Comparison of ENCODE assay signal across 8 cellular contexts in the genomic region with DNA sequence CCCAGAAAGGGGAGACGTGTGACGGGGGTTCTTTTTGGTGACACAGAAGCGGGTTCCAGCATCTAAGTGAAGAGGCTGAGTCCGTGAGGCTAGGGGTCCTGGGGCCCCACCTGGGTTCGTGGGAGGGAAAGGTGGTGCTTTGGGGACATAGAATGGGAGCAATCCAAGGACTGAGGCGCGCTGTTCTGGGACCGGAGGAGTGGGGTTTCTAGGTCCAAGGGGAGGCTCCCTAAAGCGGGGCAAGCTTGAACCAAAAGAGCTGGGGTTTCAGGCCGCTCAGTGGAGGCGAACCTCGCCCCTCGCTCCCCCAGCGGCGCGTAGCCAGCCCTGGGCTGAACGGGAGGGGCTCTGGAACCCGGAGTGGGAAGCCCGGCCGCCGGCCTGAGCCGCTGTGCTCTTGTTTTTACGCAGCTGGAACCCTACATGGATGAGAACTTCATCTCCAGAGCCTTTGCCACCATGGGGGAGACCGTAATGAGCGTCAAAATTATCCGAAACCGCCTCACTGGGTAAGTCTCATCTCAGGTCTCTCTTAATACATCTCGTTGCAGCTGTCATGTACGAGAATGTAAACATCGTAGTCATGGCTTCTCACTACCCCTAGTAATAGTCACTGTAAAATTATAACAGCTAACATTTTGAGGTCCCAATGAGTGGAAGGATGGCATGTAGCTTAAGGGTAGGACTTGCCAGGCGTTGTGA. TPM values are rescaled to one million over a fixed set of nuclear protein-coding genes. Genes with fewer than 3 reads are reported as not detected.
DNase-seq lines count a peak whose midpoint lies in the region; ATAC-seq and TF ChIP-seq lines count a peak whose summit lies in the region.

No MANE protein-coding gene starts in this region.

- no peak for TF ChIP-seq POLR2A in gastroesophageal sphincter (IDR thresholded peaks at IDR 0.05)

- ATAC-seq in gastroesophageal sphincter (peak; percentile 37), HG02678 (IDR thresholded peaks at IDR 0.05; ENCODE audit: unreplicated experiment) (no peak)

- H3K9me3 Mint-ChIP-seq in HFFc6, result no peaks in the 10 kb centered on the region
- H3K9me3 Mint-ChIP-seq in activated naive CD4-positive, alpha-beta T cell treated with anti-CD3 and anti-CD28 coated beads, Interleukin-2, amount 50 U/mL, for 24 hours, result no peaks in the 10 kb centered on the region
- no peaks in the 10 kb centered on the region for H3K9me3 Mint-ChIP-seq in nephron progenitor cell

- H3K27ac Mint-ChIP-seq in HFFc6 (peak overlapping the region; percentile 92), nephron progenitor cell (peak overlapping the region; percentile 91)
- peak overlapping the region; percentile 97 for H3K27ac Mint-ChIP-seq in activated naive CD4-positive, alpha-beta T cell treated with anti-CD3 and anti-CD28 coated beads, Interleukin-2, amount 50 U/mL, for 24 hours

- TF ChIP-seq CTCF in HFFc6 (IDR thresholded peaks at IDR 0.05) (no peak), gastroesophageal sphincter (IDR thresholded peaks at IDR 0.05) (no peak), nephron progenitor cell (IDR thresholded peaks at IDR 0.05) (no peak)

- peak overlapping the region; percentile 97 for H3K4me3 Mint-ChIP-seq in HFFc6
- peak overlapping the region; percentile 98 for H3K4me3 Mint-ChIP-seq in activated naive CD4-positive, alpha-beta T cell treated with anti-CD3 and anti-CD28 coated beads, Interleukin-2, amount 50 U/mL, for 24 hours
- H3K4me3 Mint-ChIP-seq in nephron progenitor cell, result peak overlapping the region; percentile 100

- H3K4me3 ChIP-seq in gastroesophageal sphincter, result peak overlapping the region; percentile 66 to 67

- no peak for TF ChIP-seq EP300 in gastroesophageal sphincter (IDR thresholded peaks at IDR 0.05)

- H3K4me1 Mint-ChIP-seq in HFFc6 (ENCODE audit: low read depth) (peaks cover 15% of the 10 kb centered on the region), nephron progenitor cell (peaks cover 14% of the 10 kb centered on the region)
- peaks cover 27% of the 10 kb centered on the region for H3K4me1 Mint-ChIP-seq in activated naive CD4-positive, alpha-beta T cell treated with anti-CD3 and anti-CD28 coated beads, Interleukin-2, amount 50 U/mL, for 24 hours

- H3K27ac ChIP-seq in gastroesophageal sphincter, result peak overlapping the region; percentile 77 to 89 (median 86)

- no peaks in the 10 kb centered on the region for H3K9me3 ChIP-seq in gastroesophageal sphincter

- peaks cover 0 to 27% (median 0%) of the 10 kb centered on the region in 3 donors for H3K4me1 ChIP-seq in gastroesophageal sphincter

- no peaks in the 10 kb centered on the region for H3K27me3 ChIP-seq in gastroesophageal sphincter

- H3K27me3 Mint-ChIP-seq in HFFc6 (ENCODE audit: insufficient read depth) (no peaks in the 10 kb centered on the region; the same call in 1 of the 2 replicates), nephron progenitor cell (ENCODE audit: low read depth, poor library complexity) (peaks cover 5% of the 10 kb centered on the region)
- no peaks in the 10 kb centered on the region for H3K27me3 Mint-ChIP-seq in activated naive CD4-positive, alpha-beta T cell treated with anti-CD3 and anti-CD28 coated beads, Interleukin-2, amount 50 U/mL, for 24 hours

- peaks cover 0 to 43% of the 10 kb centered on the region in 2 donors for H3K36me3 ChIP-seq in gastroesophageal sphincter

- peak; percentile 17 to 18 for DNase-seq in stimulated activated CD4-positive, alpha-beta T cell treated with anti-CD3 and anti-CD28 coated beads, Interleukin-15, amount 100 ng/mL, for 48 hours (ENCODE audit: low read depth in 2 of 2)
- no peak for DNase-seq in stimulated activated CD4-positive, alpha-beta T cell treated with anti-CD3 and anti-CD28 coated beads, Interleukin-12 subunit alpha, Interleukin-12 subunit beta, amount 100 ng/mL, for 4 hours
- DNase-seq in HFFc6 (peak; percentile 22), NCI-H146 (lab: John Stamatoyannopoulos, UW) (peak; percentile 21), nephron progenitor cell (peak; percentile 57)

- WGBS in gastroesophageal sphincter (ENCODE audit: low coverage in 1 of 2), 2 donors, result 1 to 2% methylated on average over 10 to 11 of the region's 31 CpGs

- H3K36me3 Mint-ChIP-seq in HFFc6 (ENCODE audit: low read depth) (peaks cover 5% of the 10 kb centered on the region; the same call in 1 of the 2 replicates), nephron progenitor cell (ENCODE audit: low read depth) (peaks cover 24% of the 10 kb centered on the region)
- H3K36me3 Mint-ChIP-seq in activated naive CD4-positive, alpha-beta T cell treated with anti-CD3 and anti-CD28 coated beads, Interleukin-2, amount 50 U/mL, for 24 hours, result peaks cover 7% of the 10 kb centered on the region

RNA-seq across cellular contexts. Expression of a gene that starts 0.5 kb away (rescaled TPM):
- 10 to 100 TPM; 20.9 to 33.0 (median 28.2) TPM for total RNA-seq in HFFc6 (2021; fragmentation: NEBNext Ultra II Directional; extraction: Animal tissue kit (Norgen Biotek cat#: 25700))
- 10 to 100 TPM; 18.5 to 25.0 (median 21.8) TPM for total RNA-seq in gastroesophageal sphincter

RNA-seq across cellular contexts. Expression of a gene that starts 38.7 kb away (rescaled TPM):
- under 1 TPM in 3 of 6 experiments, not detected in 3; 0.19 to 0.53 (median 0.20) TPM for total RNA-seq in HFFc6 (2021; fragmentation: NEBNext Ultra II Directional; extraction: Animal tissue kit (Norgen Biotek cat#: 25700))
- total RNA-seq in gastroesophageal sphincter, result 1 to 10 TPM in 3 of 4 donors, under 1 TPM in 1; 0.67 to 5.1 (median 2.5) TPM

RNA-seq across cellular contexts. Expression of a gene that starts 47.5 kb away (rescaled TPM):
- 10 to 100 TPM; 30.9 to 45.4 (median 38.4) TPM for total RNA-seq in HFFc6 (2021; fragmentation: NEBNext Ultra II Directional; extraction: Animal tissue kit (Norgen Biotek cat#: 25700))
- 10 to 100 TPM in 3 of 4 donors, 1 to 10 TPM in 1; 5.8 to 21.6 (median 12.7) TPM for total RNA-seq in gastroesophageal sphincter
